28 cellular contexts compared by ENCODE assay signal in genomic region chr18:37244618-37245017, GRCh38.
"Had no signal": no experiment of that assay in that cellular context is flagged by ENCODE, and none has a peak within 500 bp of the region (broad histone marks: within the 10 kb centered on the region; RNA-seq: fewer than 3 reads in every experiment).

No MANE protein-coding gene starts in this region.

- DNase-seq: stimulated activated CD4-positive, alpha-beta T cell treated with anti-CD3 and anti-CD28 coated beads, Interleukin-2, amount 100 ng/mL, for 48 hours; stimulated activated CD4-positive, alpha-beta T cell treated with anti-CD3 and anti-CD28 coated beads, Interleukin-4, amount 100 ng/mL, for 1 hour; stimulated activated CD4-positive, alpha-beta T cell treated with anti-CD3 and anti-CD28 coated beads, Interleukin-4, amount 100 ng/mL, for 24 hours; stimulated activated CD4-positive, alpha-beta T cell treated with anti-CD3 and anti-CD28 coated beads, Interleukin-4, amount 100 ng/mL, for 4 hours; stimulated activated CD8-positive, alpha-beta memory T cell treated with anti-CD3 and anti-CD28 coated beads, Interleukin-4, amount 100 ng/mL, for 48 hours; stimulated activated naive B cell treated with anti-CD40 and anti-IgM and Interleukin-4, amounts not matched to agents 10 μg/mL and 1 μg/mL and 100 μg/mL, for 72 hours; stimulated activated naive CD4-positive, alpha-beta T cell; stimulated activated naive CD4-positive, alpha-beta T cell treated with Interleukin-2 at 50 U/mL for 16 hours; stimulated activated naive CD8-positive, alpha-beta T cell treated with anti-CD3 and anti-CD28 coated beads, Interleukin-15, amount 100 ng/mL, for 72 hours; stimulated activated naive CD8-positive, alpha-beta T cell treated with anti-CD3 and anti-CD28 coated beads, Interleukin-15, Interleukin-2, amounts not matched to agents 100 U/mL and 50 U/mL, for 24 hours; stomach; substantia nigra; testis; thyroid gland; tibial artery; transverse colon; trophoblast cell; upper lobe of left lung; upper lobe of right lung; uterus had no signal

- H3K27me3 ChIP-seq: testis, thyroid gland, upper lobe of left lung, vagina had no signal

- H3K36me3 ChIP-seq: stomach, suprapubic skin, thoracic aorta, thyroid gland, tibial artery, tibial nerve, transverse colon, upper lobe of left lung, upper lobe of right lung, uterus, vagina had no signal

- H3K4me3 Mint-ChIP-seq: stimulated activated effector memory CD8-positive, alpha-beta T cell treated with anti-CD3 and anti-CD28 coated beads, Interleukin-12 subunit alpha, Interleukin-12 subunit beta, amount 100 ng/mL, for 72 hours; stimulated activated memory B cell treated with anti-CD40 and anti-IgM and Interleukin-4, amounts not matched to agents 10 μg/mL and 1 μg/mL and 100 μg/mL, for 72 hours; stimulated activated naive B cell treated with anti-CD40 and anti-IgM and Interleukin-4, amounts not matched to agents 10 μg/mL and 1 μg/mL and 100 μg/mL, for 72 hours; stimulated activated naive CD8-positive, alpha-beta T cell treated with anti-CD3 and anti-CD28 coated beads, Interleukin-15, amount 100 ng/mL, for 72 hours; stimulated activated naive CD8-positive, alpha-beta T cell treated with anti-CD3 and anti-CD28 coated beads, Interleukin-15, Interleukin-2, amounts not matched to agents 100 ng/mL and 50 ng/mL, for 24 hours; type B pancreatic cell had no signal

- H3K27ac ChIP-seq: stomach, suprapubic skin, testis, thoracic aorta, thyroid gland, tibial artery, tibial nerve, transverse colon, upper lobe of left lung, upper lobe of right lung, uterus, vagina had no signal

- H3K27ac Mint-ChIP-seq: stimulated activated effector memory CD8-positive, alpha-beta T cell treated with anti-CD3 and anti-CD28 coated beads, Interleukin-12 subunit alpha, Interleukin-12 subunit beta, amount 100 ng/mL, for 72 hours; stimulated activated memory B cell treated with anti-CD40 and anti-IgM and Interleukin-4, amounts not matched to agents 10 μg/mL and 1 μg/mL and 100 μg/mL, for 72 hours; stimulated activated naive B cell treated with anti-CD40 and anti-IgM and Interleukin-4, amounts not matched to agents 10 μg/mL and 1 μg/mL and 100 μg/mL, for 72 hours; stimulated activated naive CD8-positive, alpha-beta T cell treated with anti-CD3 and anti-CD28 coated beads, Interleukin-15, amount 100 ng/mL, for 72 hours; stimulated activated naive CD8-positive, alpha-beta T cell treated with anti-CD3 and anti-CD28 coated beads, Interleukin-15, Interleukin-2, amounts not matched to agents 100 ng/mL and 50 ng/mL, for 24 hours; type B pancreatic cell had no signal

- H3K4me3 ChIP-seq: stomach, suprapubic skin, thoracic aorta, thyroid gland, tibial artery, tibial nerve, transverse colon, upper lobe of left lung, upper lobe of right lung, uterus, vagina had no signal

- H3K9me3 ChIP-seq: stomach, suprapubic skin, testis, thoracic aorta, thyroid gland, tibial artery, tibial nerve, transverse colon, upper lobe of left lung, upper lobe of right lung, uterus, vagina had no signal

- H3K9me3 Mint-ChIP-seq: stimulated activated memory B cell treated with anti-CD40 and anti-IgM and Interleukin-4, amounts not matched to agents 10 μg/mL and 1 μg/mL and 100 μg/mL, for 72 hours; stimulated activated naive B cell treated with anti-CD40 and anti-IgM and Interleukin-4, amounts not matched to agents 10 μg/mL and 1 μg/mL and 100 μg/mL, for 72 hours; stimulated activated naive CD8-positive, alpha-beta T cell treated with anti-CD3 and anti-CD28 coated beads, Interleukin-15, Interleukin-2, amounts not matched to agents 100 ng/mL and 50 ng/mL, for 24 hours; type B pancreatic cell had no signal

- ATAC-seq: stimulated activated effector memory CD8-positive, alpha-beta T cell treated with anti-CD3 and anti-CD28 coated beads, Interleukin-12 subunit alpha, Interleukin-12 subunit beta, amount 100 ng/mL, for 72 hours; stimulated activated memory B cell treated with anti-CD40 and anti-IgM and Interleukin-4, amounts not matched to agents 10 μg/mL and 1 μg/mL and 100 μg/mL, for 72 hours; stimulated activated naive B cell treated with anti-CD40 and anti-IgM and Interleukin-4, amounts not matched to agents 10 μg/mL and 1 μg/mL and 100 μg/mL, for 72 hours; stimulated activated naive CD8-positive, alpha-beta T cell treated with anti-CD3 and anti-CD28 coated beads, Interleukin-15, amount 100 ng/mL, for 72 hours; stimulated activated naive CD8-positive, alpha-beta T cell treated with anti-CD3 and anti-CD28 coated beads, Interleukin-15, Interleukin-2, amounts not matched to agents 100 U/mL and 50 U/mL, for 24 hours; upper lobe of right lung had no signal

- H3K4me1 ChIP-seq: stomach, suprapubic skin, testis, thyroid gland, upper lobe of left lung, upper lobe of right lung, uterus, vagina had no signal

- H3K36me3 Mint-ChIP-seq: stimulated activated effector memory CD8-positive, alpha-beta T cell treated with anti-CD3 and anti-CD28 coated beads, Interleukin-12 subunit alpha, Interleukin-12 subunit beta, amount 100 ng/mL, for 72 hours; stimulated activated memory B cell treated with anti-CD40 and anti-IgM and Interleukin-4, amounts not matched to agents 10 μg/mL and 1 μg/mL and 100 μg/mL, for 72 hours had no signal

- H3K4me1 Mint-ChIP-seq: stimulated activated effector memory CD8-positive, alpha-beta T cell treated with anti-CD3 and anti-CD28 coated beads, Interleukin-12 subunit alpha, Interleukin-12 subunit beta, amount 100 ng/mL, for 72 hours had no signal
